In genomic region chr6:37019065-37019450, GRCh38 we compare ENCODE assay signal across 11 cellular contexts. TPM values are rescaled to one million over a fixed set of nuclear protein-coding genes. Genes with fewer than 3 reads are reported as not detected.
DNase-seq lines count a peak whose midpoint lies in the region; ATAC-seq and TF ChIP-seq lines count a peak whose summit lies in the region.
"Had no signal": no experiment of that assay in that cellular context is flagged by ENCODE, and none has a peak within 500 bp of the region (broad histone marks: within the 10 kb centered on the region; RNA-seq: fewer than 3 reads in every experiment).

No MANE protein-coding gene starts in this region.

- H3K27me3 ChIP-seq in stomach (no peaks in the 10 kb centered on the region), ascending aorta (no peaks in the 10 kb centered on the region)
- H3K27me3 ChIP-seq: SJSA1 had no signal

- ATAC-seq in activated T-cell treated with anti-CD3 and anti-CD28 coated beads, Interleukin-2, amount 50 U/mL, for 72 hours (replicated peaks in 1 of 2) = no peak
- no peak for ATAC-seq in GM21515 (IDR thresholded peaks at IDR 0.05; ENCODE audit: unreplicated experiment)
- no peak for ATAC-seq in HG03378 (IDR thresholded peaks at IDR 0.05; ENCODE audit: unreplicated experiment)

- H3K27ac Mint-ChIP-seq in activated T-cell treated with anti-CD3 and anti-CD28 coated beads, Interleukin-2, amount 50 U/mL, for 24 hours = peak overlapping the region; percentile 45
- no peak overlapping the region for H3K27ac Mint-ChIP-seq in activated T-cell treated with anti-CD3 and anti-CD28 coated beads, Interleukin-2, amount 50 U/mL, for 72 hours

- TF ChIP-seq CTCF in stomach (IDR thresholded peaks at IDR 0.05) (no peak), ascending aorta (IDR thresholded peaks at IDR 0.05) (no peak)

- H3K36me3 ChIP-seq in stomach = no peaks in the 10 kb centered on the region
- H3K36me3 ChIP-seq in ascending aorta = no peaks in the 10 kb centered on the region
- H3K36me3 ChIP-seq: SJSA1 had no signal

- WGBS in stomach, 5 donors = 19 to 36% (median 26%) methylated on average over 2 of the region's 2 CpGs

- intact Hi-C loops in stomach (cut with DNase I; ENCODE audit: low total_unique reads) = loop anchor here (10.0 kb wide), 1 partner anchor 254 kb away; no protein-coding TSS in a partner anchor
- intact Hi-C loops in ascending aorta (cut with DNase I) = loop anchor here (2.0 to 5.0 kb wide), 2 partner anchors 32 to 42 kb away; partner anchors contain the start of gene MTCH1

- no peaks in the 10 kb centered on the region for H3K9me3 Mint-ChIP-seq in activated T-cell treated with anti-CD3 and anti-CD28 coated beads, Interleukin-2, amount 50 U/mL, for 24 hours
- no peaks in the 10 kb centered on the region for H3K9me3 Mint-ChIP-seq in activated T-cell treated with anti-CD3 and anti-CD28 coated beads, Interleukin-2, amount 50 U/mL, for 72 hours

- H3K4me3 ChIP-seq in stomach (no peak overlapping the region), ascending aorta (no peak overlapping the region)
- H3K4me3 ChIP-seq: SJSA1 had no signal

- no peak for DNase-seq in activated T-cell treated with anti-CD3 and anti-CD28 coated beads, Interleukin-2, amount 50 U/mL, for 24 hours
- no peak for DNase-seq in activated T-cell treated with anti-CD3 and anti-CD28 coated beads, Interleukin-2, amount 50 U/mL, for 72 hours
- peak; percentile 75 for DNase-seq in NCI-H2196 treated with DMSO at 0.1 percent for 48 hours (lab: John Stamatoyannopoulos, UW; ENCODE audit: unreplicated experiment)
- DNase-seq in stomach = no peak
- no peak for DNase-seq in ascending aorta (ENCODE audit: low spot score in 2 of 2)

- H3K9me3 ChIP-seq in stomach = no peaks in the 10 kb centered on the region
- no peaks in the 10 kb centered on the region for H3K9me3 ChIP-seq in ascending aorta
- H3K9me3 ChIP-seq: Caco-2, SJSA1 had no signal

- H3K27ac ChIP-seq in cingulate gyrus (ENCODE audit: low read depth, low read length) (peak overlapping the region; percentile 75), stomach (peak overlapping the region in 4 of 5 donors; percentile 2 to 69 (median 28)), ascending aorta (no peak overlapping the region)
- H3K27ac ChIP-seq: SJSA1 had no signal

- no peaks in the 10 kb centered on the region for H3K27me3 Mint-ChIP-seq in activated T-cell treated with anti-CD3 and anti-CD28 coated beads, Interleukin-2, amount 50 U/mL, for 24 hours
- no peaks in the 10 kb centered on the region for H3K27me3 Mint-ChIP-seq in activated T-cell treated with anti-CD3 and anti-CD28 coated beads, Interleukin-2, amount 50 U/mL, for 72 hours (ENCODE audit: low read depth)

- peaks cover 50% of the 10 kb centered on the region for H3K4me1 Mint-ChIP-seq in activated T-cell treated with anti-CD3 and anti-CD28 coated beads, Interleukin-2, amount 50 U/mL, for 24 hours (ENCODE audit: low read depth)
- peaks cover 56% of the 10 kb centered on the region for H3K4me1 Mint-ChIP-seq in activated T-cell treated with anti-CD3 and anti-CD28 coated beads, Interleukin-2, amount 50 U/mL, for 72 hours (ENCODE audit: low read depth)

- no peak overlapping the region for H3K4me3 Mint-ChIP-seq in activated T-cell treated with anti-CD3 and anti-CD28 coated beads, Interleukin-2, amount 50 U/mL, for 24 hours
- no peak overlapping the region for H3K4me3 Mint-ChIP-seq in activated T-cell treated with anti-CD3 and anti-CD28 coated beads, Interleukin-2, amount 50 U/mL, for 72 hours

- TF ChIP-seq POLR2A in stomach (IDR thresholded peaks at IDR 0.05) = no peak

- H3K4me1 ChIP-seq in stomach (peaks cover 8 to 44% (median 18%) of the 10 kb centered on the region in 4 donors), ascending aorta (peaks cover 0 to 2% of the 10 kb centered on the region in 2 donors)

- no peaks in the 10 kb centered on the region for H3K36me3 Mint-ChIP-seq in activated T-cell treated with anti-CD3 and anti-CD28 coated beads, Interleukin-2, amount 50 U/mL, for 24 hours (ENCODE audit: low read depth)
- no peaks in the 10 kb centered on the region for H3K36me3 Mint-ChIP-seq in activated T-cell treated with anti-CD3 and anti-CD28 coated beads, Interleukin-2, amount 50 U/mL, for 72 hours (ENCODE audit: insufficient read depth in 2 of 2)

- TF ChIP-seq EP300 in stomach (IDR thresholded peaks at IDR 0.05) = no peak

RNA-seq across cellular contexts. Expression of gene FGD2, which starts 13.6 kb away (rescaled TPM):
- total RNA-seq in activated T-cell treated with anti-CD3 and anti-CD28 coated beads, Interleukin-2, amount 50 U/mL, for 72 hours = 1 to 10 TPM; 1.4 to 3.2 TPM
- 10 to 100 TPM in 2 of 5 donors, 1 to 10 TPM in 3; 2.6 to 34.5 (median 7.3) TPM for total RNA-seq in stomach
- polyA plus RNA-seq in stomach = 1 to 10 TPM; 2.7 to 3.5 (median 3.1) TPM
- 49.4 TPM for total RNA-seq in ascending aorta
- total RNA-seq: Caco-2, glomerular endothelial cell, SJSA1 had no signal

RNA-seq across cellular contexts. Expression of gene MTCH1, which starts 33.1 kb away (rescaled TPM):
- 100 to 1,000 TPM; 116 to 149 TPM for total RNA-seq in activated T-cell treated with anti-CD3 and anti-CD28 coated beads, Interleukin-2, amount 50 U/mL, for 72 hours
- total RNA-seq in stomach = 100 to 1,000 TPM; 123 to 202 (median 189) TPM
- 100 to 1,000 TPM; 110 to 172 (median 122) TPM for polyA plus RNA-seq in stomach
- 175 TPM for total RNA-seq in ascending aorta

Comparison
In these comparisons a context has a peak if more than half of its experiments do, and no peak if none do; other contexts are left out.
1. H3K27ac ChIP-seq: peak in cingulate gyrus (single experiment) and stomach (4 of 5); none in ascending aorta (0 of 2).